In the genomic region with DNA sequence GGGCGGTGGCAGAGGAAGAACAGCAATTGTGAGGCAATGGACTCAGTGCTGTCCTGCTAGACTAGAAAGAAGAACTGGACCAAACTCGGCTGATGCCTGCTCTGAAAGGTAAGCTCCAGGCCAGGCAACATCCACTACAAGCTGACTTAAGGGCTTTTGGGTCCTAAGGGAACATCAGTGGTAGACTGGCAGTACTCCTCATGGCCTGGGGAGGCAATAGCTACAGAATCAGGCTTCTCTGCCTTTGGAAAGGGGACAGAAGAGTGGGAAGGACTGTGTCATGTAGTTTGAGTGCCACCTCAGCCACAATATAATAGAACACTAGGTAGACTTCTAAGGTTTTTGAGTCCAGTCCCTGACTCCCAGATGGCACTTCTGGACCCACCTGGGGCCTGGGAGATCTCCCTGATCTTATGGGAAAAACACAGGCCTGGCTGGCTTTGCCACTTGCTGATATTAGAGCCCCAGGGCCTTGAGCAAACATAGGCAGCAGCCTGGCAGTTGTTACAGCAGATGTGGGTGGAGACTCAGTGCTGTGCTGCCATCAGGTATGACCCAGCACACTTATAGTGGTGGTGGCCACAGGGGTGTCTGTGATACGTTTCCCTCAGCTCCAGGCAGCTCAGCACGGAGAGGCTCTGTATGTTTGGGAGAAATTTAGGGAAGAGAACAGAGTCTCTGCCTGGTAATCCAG, we compare ENCODE assay signal across 18 cellular contexts. TPM values are rescaled to one million over a fixed set of nuclear protein-coding genes. Genes with fewer than 3 reads are reported as not detected.
DNase-seq lines count a peak whose midpoint lies in the region; ATAC-seq, FAIRE-seq and TF ChIP-seq lines count a peak whose summit lies in the region.
"Had no signal": no experiment of that assay in that cellular context is flagged by ENCODE, and none has a peak within 500 bp of the region (broad histone marks: within the 10 kb centered on the region; RNA-seq: fewer than 3 reads in every experiment).

No MANE protein-coding gene starts in this region.

- CTCF ChIA-PET in HCT116 (lab: Charles Lee) = interaction anchor here (1.0 kb wide), 1 partner anchor 20 kb away, joined by 4 read pairs; no protein-coding TSS in a partner anchor

- H3K36me3 ChIP-seq in HCT116 (ENCODE audit: control insufficient read depth in 1 of 2, insufficient read depth in 2 of 2, low read length in 2 of 2) = no peaks in the 10 kb centered on the region
- no peaks in the 10 kb centered on the region for H3K36me3 ChIP-seq in pancreas
- H3K36me3 ChIP-seq: MG63 had no signal

- POLR2A ChIA-PET in HCT116 (lab: Charles Lee) = interaction anchor here (0.6 kb wide), 1 partner anchor 211 kb away, joined by 3 read pairs; no protein-coding TSS in a partner anchor

- RAD21 ChIA-PET in HCT116 (lab: Charles Lee; ENCODE audit: low non-redundant PET in 1 of 2, low total read pairs in 2 of 2, uncharacterized antibody in 2 of 2, unreplicated experiment in 2 of 2) = no interaction called here

- TF ChIP-seq POLR2A in HCT116 (IDR thresholded peaks at IDR 0.05; ENCODE audit: borderline replicate concordance, extremely low read depth, insufficient read depth, insufficient read length) = no peak

- 54% methylated on average over 4 of the region's 4 CpGs for WGBS in pancreas, 2 donors

- no peaks in the 10 kb centered on the region for H4K20me1 ChIP-seq in HCT116 (ENCODE audit: insufficient read depth)

- H3K27ac ChIP-seq in HCT116 (ENCODE audit: low read depth, low read length) = no peak overlapping the region
- H3K27ac ChIP-seq in pancreas = peak overlapping the region in 3 of 4 donors; percentile 2 to 54 (median 14)
- H3K27ac ChIP-seq: KMS-11 had no signal

- H3K79me2 ChIP-seq in HCT116 (ENCODE audit: insufficient read depth, low read length) = no peaks in the 10 kb centered on the region

- H3K4me3 ChIP-seq in GM12864 (ENCODE audit: low read depth, low read length) (no peak overlapping the region), HCT116 (replicated peaks in 1 of 2; ENCODE audit: low read depth in 1 of 2, low read length in 2 of 2) (no peak overlapping the region), pancreas (no peak overlapping the region)
- H3K4me3 ChIP-seq: MG63 had no signal

- H3K9ac ChIP-seq in HCT116 (ENCODE audit: low read length) = no peak overlapping the region
- H3K9ac ChIP-seq: KMS-11 had no signal

- in situ Hi-C loops in ACHN (cut with HindIII; ENCODE audit: low pct_ligation_motif_present, low pct_unique_long_range_greater_than_20kb, low sequenced_read_pairs) = no loop called here

- H3K9me2 ChIP-seq in HCT116 (ENCODE audit: insufficient read depth) = no peaks in the 10 kb centered on the region

- no peaks in the 10 kb centered on the region for H3K4me1 ChIP-seq in HCT116 (ENCODE audit: control insufficient read depth in 1 of 2, insufficient read depth in 2 of 2, low read length in 2 of 2)
- no peaks in the 10 kb centered on the region for H3K4me1 ChIP-seq in pancreas

- DNase-seq in GM12864 (ENCODE audit: low read depth) = no peak
- DNase-seq in HCT116 (ENCODE audit: low read depth, low spot score) = no peak
- peak; percentile 29 for DNase-seq in SW480 (ENCODE audit: low spot score)
- DNase-seq in pancreas = peak; percentile 45 to 75 (median 57)
- DNase-seq in NCI-H187 (lab: John Stamatoyannopoulos, UW) = no peak
- DNase-seq in ACHN = no peak
- DNase-seq in NCI-H1417 treated with DMSO at 0.1 percent for 48 hours (lab: John Stamatoyannopoulos, UW) = no peak
- DNase-seq: C1 segment of cervical spinal cord, DMS153, MG63, NCI-H1092 treated with DMSO at 0.1 percent for 48 hours, NCI-H2081, NCI-H226, SIG-M5 had no signal

- intact Hi-C loops in HCT116 (cut with micrococcal nuclease) = no loop called here
- intact Hi-C loops in pancreas (cut with DNase I) = no loop called here

- no peak overlapping the region for H3K4me2 ChIP-seq in HCT116 (ENCODE audit: low read length)
- H3K4me2 ChIP-seq: KMS-11 had no signal

- H3K9me3 ChIP-seq in HCT116 (ENCODE audit: control insufficient read depth in 1 of 2, insufficient read depth in 1 of 2, low read depth in 1 of 2, low read length in 2 of 2) (no peaks in the 10 kb centered on the region), pancreas (no peaks in the 10 kb centered on the region)
- H3K9me3 ChIP-seq: MG63 had no signal

- FAIRE-seq in pancreas (lab: Jason Lieb, UNC) = no peak
- FAIRE-seq: GM12892, H54, RCC 7860 had no signal

- ATAC-seq in HCT116 (peak; percentile 79), pancreas (peak; percentile 87 to 99 (median 92))

- TF ChIP-seq RAD21 in HCT116 (IDR thresholded peaks at IDR 0.05; ENCODE audit: low read depth) = no peak

- TF ChIP-seq CTCF in GM12864 (IDR thresholded peaks at IDR 0.05; ENCODE audit: low read depth, low read length, missing control alignments) = peak; percentile 12
- TF ChIP-seq CTCF in HCT116 (IDR thresholded peaks at IDR 0.05 in 2 of 3, conservative IDR thresholded peaks at IDR 0.05 in 1 of 3; ENCODE audit: borderline replicate concordance in 1 of 3, insufficient read depth in 1 of 3, low read depth in 2 of 3, low read length in 2 of 3) = peak in 2 of 3 experiments; percentile 15 to 24; a peak in 1 of 6 replicates
- no peak for TF ChIP-seq CTCF in pancreas (IDR thresholded peaks at IDR 0.05)

- no TSS peak for BruUV-seq in HCT116 (replicated peaks; lab: Mats Ljungman, UMichigan)

- H2AFZ ChIP-seq in HCT116 (ENCODE audit: low read depth, low read length, poor library complexity, severe bottlenecking) = no peak overlapping the region

- peaks cover 69% of the 10 kb centered on the region for H3K27me3 ChIP-seq in HCT116 (ENCODE audit: insufficient read depth, low read length)
- no peaks in the 10 kb centered on the region for H3K27me3 ChIP-seq in pancreas

TF ChIP-seq in HCT116, 20 proteins besides CTCF, POLR2A, EP300 and RAD21:
- TF ChIP-seq CBX3 (IDR thresholded peaks at IDR 0.05; ENCODE audit: low read depth) = no peak
- no peak for TF ChIP-seq ZNF274 (IDR thresholded peaks at IDR 0.05; ENCODE audit: low read depth, low read length)
- TF ChIP-seq TCF7L2 (IDR thresholded peaks at IDR 0.05; ENCODE audit: borderline replicate concordance, extremely low read depth, insufficient read depth, insufficient read length) = no peak
- TF ChIP-seq MAX (IDR thresholded peaks at IDR 0.05) = no peak
- TF ChIP-seq POLR2AphosphoS5 (IDR thresholded peaks at IDR 0.05; ENCODE audit: low read depth, low read length) = no peak
- no peak for TF ChIP-seq ELF1 (IDR thresholded peaks at IDR 0.05; ENCODE audit: borderline replicate concordance, low read depth)
- no peak for TF ChIP-seq SP1 (IDR thresholded peaks at IDR 0.05; ENCODE audit: low read depth)
- TF ChIP-seq YY1 (IDR thresholded peaks at IDR 0.05; ENCODE audit: extremely low read depth, insufficient replicate concordance, low read depth, low read length) = no peak

RNA-seq across cellular contexts. Expression of gene CLC, which starts 9.2 kb away (rescaled TPM):
- total RNA-seq in HCT116 (2021; ENCODE audit: unreplicated experiment) = not detected
- polyA plus RNA-seq in HCT116 (2012) = 0.10 TPM in 1 of 2 replicates, not detected in the other
- total RNA-seq in pancreas = 1 to 10 TPM in 1 of 6 donors, under 1 TPM in 1, not detected in 4; 0.47 to 1.4 TPM
- polyA plus RNA-seq in pancreas = not detected

RNA-seq across cellular contexts. Expression of gene LEUTX, which starts 31.7 kb away (rescaled TPM):
- total RNA-seq in HCT116 (2021; ENCODE audit: unreplicated experiment) (not detected), pancreas (not detected)
- not detected in 2 replicates for polyA plus RNA-seq in HCT116 (2012)
- not detected for polyA plus RNA-seq in pancreas

RNA-seq across cellular contexts. Expression of gene LGALS14, which starts 42.7 kb away (rescaled TPM):
- total RNA-seq in HCT116 (2021; ENCODE audit: unreplicated experiment) = not detected
- not detected in 2 replicates for polyA plus RNA-seq in HCT116 (2012)
- not detected for total RNA-seq in pancreas
- not detected for polyA plus RNA-seq in pancreas

Comparison
In these comparisons a context has a peak if more than half of its experiments do, and no peak if none do; other contexts are left out.
1. DNase-seq: peak in SW480 (single experiment) and pancreas (6 of 6); none in GM12864 (single experiment), HCT116 (single experiment), NCI-H187 (0 of 2), ACHN (single experiment) and NCI-H1417 treated with DMSO at 0.1 percent for 48 hours (single experiment).
2. CTCF ChIP-seq: peak in GM12864 (single experiment) and HCT116 (2 of 3); none in pancreas (0 of 4).